Comparison of ENCODE assay signal across 1 cellular context in genomic region chr18:50638623-50639398, GRCh38.
TF ChIP-seq lines count a peak whose summit lies in the region.

No MANE protein-coding gene starts in this region.

TF ChIP-seq in WTC11, 78 proteins besides CTCF, POLR2A, EP300 and RAD21 (continued from another document):
- no peak for TF ChIP-seq EMX1 (CRISPR knock-in tag; IDR thresholded peaks at IDR 0.05)
- no peak for TF ChIP-seq OVOL2 (CRISPR knock-in tag; IDR thresholded peaks at IDR 0.05; ENCODE audit: borderline replicate concordance)
- no peak for TF ChIP-seq IRF2 (CRISPR knock-in tag; IDR thresholded peaks at IDR 0.05; ENCODE audit: borderline replicate concordance, low read depth)
